1 cellular context compared by ENCODE assay signal in the genomic region with DNA sequence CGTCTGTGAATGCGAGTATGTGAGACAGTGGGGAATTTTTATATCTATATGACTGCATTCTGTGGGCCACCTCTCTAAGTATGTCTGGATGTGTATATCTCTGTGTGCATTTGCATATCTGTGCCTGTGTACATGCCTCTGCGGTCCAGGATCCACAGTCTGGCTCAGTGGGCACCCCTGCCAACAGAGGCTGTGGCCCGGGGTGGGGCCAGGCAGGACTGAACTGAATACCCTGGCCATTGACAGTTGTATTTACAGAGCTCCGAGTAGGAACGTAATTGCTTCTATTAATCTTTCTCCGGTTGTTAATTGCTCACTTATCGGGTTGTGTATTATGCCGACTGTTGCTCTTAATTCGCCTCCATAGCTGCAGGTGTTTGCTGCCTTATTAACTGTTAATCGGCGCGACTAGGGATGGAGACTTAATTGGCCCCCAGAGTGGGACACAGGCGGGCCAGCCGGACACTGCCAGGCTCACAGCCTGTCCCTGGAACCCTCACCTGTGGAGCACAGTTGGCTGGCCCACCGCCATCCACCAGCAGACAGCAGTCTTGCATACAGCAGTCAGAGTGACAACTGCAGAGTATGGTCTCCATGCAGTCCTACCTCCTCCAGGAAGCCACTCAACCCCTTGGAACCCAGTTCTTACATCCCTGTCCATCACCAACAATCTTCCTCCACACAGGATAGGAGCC.
TF ChIP-seq lines count a peak whose summit lies in the region.

No MANE protein-coding gene starts in this region.

TF ChIP-seq in H1, 55 proteins besides CTCF, POLR2A, EP300 and RAD21:
- TF ChIP-seq SIX5 (IDR thresholded peaks at IDR 0.05; ENCODE audit: low read depth, low read length): no peak
- no peak for TF ChIP-seq BACH1 (IDR thresholded peaks at IDR 0.05; ENCODE audit: low read length)
- TF ChIP-seq RNF2 (IDR thresholded peaks at IDR 0.05; ENCODE audit: borderline replicate concordance, low read depth, low read length, missing control alignments, poor library complexity, severe bottlenecking): no peak
- TF ChIP-seq SUZ12 (IDR thresholded peaks at IDR 0.05; ENCODE audit: low read length): no peak
- TF ChIP-seq, protein P1, sequence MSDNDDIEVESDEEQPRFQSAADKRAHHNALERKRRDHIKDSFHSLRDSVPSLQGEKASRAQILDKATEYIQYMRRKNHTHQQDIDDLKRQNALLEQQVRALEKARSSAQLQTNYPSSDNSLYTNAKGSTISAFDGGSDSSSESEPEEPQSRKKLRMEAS (IDR thresholded peaks at IDR 0.05): no peak
- TF ChIP-seq, protein P2, sequence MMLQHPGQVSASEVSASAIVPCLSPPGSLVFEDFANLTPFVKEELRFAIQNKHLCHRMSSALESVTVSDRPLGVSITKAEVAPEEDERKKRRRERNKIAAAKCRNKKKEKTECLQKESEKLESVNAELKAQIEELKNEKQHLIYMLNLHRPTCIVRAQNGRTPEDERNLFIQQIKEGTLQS (IDR thresholded peaks at IDR 0.05; ENCODE audit: insufficient read depth, low read depth, low read length): no peak
